8 cellular contexts compared by ENCODE assay signal in genomic region chr1:20634594-20635084, GRCh38. TPM values are rescaled to one million over a fixed set of nuclear protein-coding genes. Genes with fewer than 3 reads are reported as not detected.
DNase-seq lines count a peak whose midpoint lies in the region; ATAC-seq, FAIRE-seq and TF ChIP-seq lines count a peak whose summit lies in the region.

No MANE protein-coding gene starts in this region.

- H3K4me3 Mint-ChIP-seq in stimulated activated naive CD8-positive, alpha-beta T cell treated with anti-CD3 and anti-CD28 coated beads, Interleukin-15, Interleukin-2, amounts not matched to agents 100 ng/mL and 50 ng/mL, for 24 hours: peak overlapping the region; percentile 83

- H3K36me3 ChIP-seq in HCT116 (ENCODE audit: control insufficient read depth in 1 of 2, insufficient read depth in 2 of 2, low read length in 2 of 2) (no peaks in the 10 kb centered on the region), bronchial epithelial cell (ENCODE audit: control insufficient read depth, insufficient read depth, low read length) (peaks cover 6% of the 10 kb centered on the region), kidney epithelial cell (ENCODE audit: control insufficient read depth, insufficient read depth, low read length) (peaks cover 3% of the 10 kb centered on the region)

- peaks cover 5% of the 10 kb centered on the region for H3K36me3 Mint-ChIP-seq in stimulated activated naive CD8-positive, alpha-beta T cell treated with anti-CD3 and anti-CD28 coated beads, Interleukin-15, Interleukin-2, amounts not matched to agents 100 ng/mL and 50 ng/mL, for 24 hours (ENCODE audit: low read depth)

- FAIRE-seq in bronchial epithelial cell (lab: Jason Lieb, UNC): peak; percentile 7

- peak overlapping the region; percentile 42; the same call in 1 of the 2 replicates for H3K27ac ChIP-seq in HCT116 (ENCODE audit: low read depth, low read length)

- H3K27ac Mint-ChIP-seq in stimulated activated naive CD8-positive, alpha-beta T cell treated with anti-CD3 and anti-CD28 coated beads, Interleukin-15, Interleukin-2, amounts not matched to agents 100 ng/mL and 50 ng/mL, for 24 hours: no peak overlapping the region

- RAD21 ChIA-PET in HCT116 (lab: Charles Lee; ENCODE audit: low non-redundant PET in 1 of 2, low total read pairs in 2 of 2, uncharacterized antibody in 2 of 2, unreplicated experiment in 2 of 2): interaction anchor here (0.6 to 2.9 kb wide), 4 partner anchors 59 to 120 kb away, joined by 3 to 23 read pairs (median 12); no protein-coding TSS in a partner anchor

- no peaks in the 10 kb centered on the region for H3K27me3 ChIP-seq in HCT116 (ENCODE audit: insufficient read depth, low read length)
- H3K27me3 ChIP-seq in bronchial epithelial cell (ENCODE audit: control insufficient read depth, insufficient read depth, low read length): no peaks in the 10 kb centered on the region
- no peaks in the 10 kb centered on the region for H3K27me3 ChIP-seq in kidney epithelial cell (ENCODE audit: control insufficient read depth, insufficient read depth, low read length)

- H3K79me2 ChIP-seq in HCT116 (ENCODE audit: insufficient read depth, low read length): no peaks in the 10 kb centered on the region

- peak overlapping the region; percentile 89 for H2AFZ ChIP-seq in HCT116 (ENCODE audit: low read depth, low read length, poor library complexity, severe bottlenecking)

- TF ChIP-seq RAD21 in HCT116 (IDR thresholded peaks at IDR 0.05; ENCODE audit: low read depth): no peak

- TF ChIP-seq CTCF in AG10803 (conservative IDR thresholded peaks at IDR 0.05; ENCODE audit: low read length): no peak
- no peak for TF ChIP-seq CTCF in HCT116 (IDR thresholded peaks at IDR 0.05 in 2 of 3, conservative IDR thresholded peaks at IDR 0.05 in 1 of 3; ENCODE audit: borderline replicate concordance in 1 of 3, insufficient read depth in 1 of 3, low read depth in 2 of 3, low read length in 2 of 3)
- no peak for TF ChIP-seq CTCF in bronchial epithelial cell (IDR thresholded peaks at IDR 0.05; ENCODE audit: insufficient read depth, low read length, severe bottlenecking)
- TF ChIP-seq CTCF in kidney epithelial cell (IDR thresholded peaks at IDR 0.05; ENCODE audit: insufficient read depth, low read length, poor library complexity, severe bottlenecking): no peak

- peak overlapping the region; percentile 82 for H3K4me2 ChIP-seq in HCT116 (ENCODE audit: low read length)

- POLR2A ChIA-PET in HCT116 (lab: Charles Lee): interaction anchor here (2.0 to 2.3 kb wide), 2 partner anchors 59 to 111 kb away, joined by 5 to 10 read pairs; no protein-coding TSS in a partner anchor

- TF ChIP-seq POLR2A in HCT116 (IDR thresholded peaks at IDR 0.05; ENCODE audit: borderline replicate concordance, extremely low read depth, insufficient read depth, insufficient read length): no peak

- H3K9me3 Mint-ChIP-seq in stimulated activated naive CD8-positive, alpha-beta T cell treated with anti-CD3 and anti-CD28 coated beads, Interleukin-15, Interleukin-2, amounts not matched to agents 100 ng/mL and 50 ng/mL, for 24 hours: no peaks in the 10 kb centered on the region

- CTCF ChIA-PET in HCT116 (lab: Charles Lee): interaction anchor here (1.1 to 5.6 kb wide), 5 partner anchors 12 to 561 kb away, joined by 5 to 74 read pairs (median 10); partner anchors contain the start of gene CDA

- H3K9me2 ChIP-seq in HCT116 (ENCODE audit: insufficient read depth): no peaks in the 10 kb centered on the region

- H3K27me3 Mint-ChIP-seq in stimulated activated naive CD8-positive, alpha-beta T cell treated with anti-CD3 and anti-CD28 coated beads, Interleukin-15, Interleukin-2, amounts not matched to agents 100 ng/mL and 50 ng/mL, for 24 hours: no peaks in the 10 kb centered on the region

- H3K4me1 ChIP-seq in HCT116 (ENCODE audit: control insufficient read depth in 1 of 2, insufficient read depth in 2 of 2, low read length in 2 of 2): peaks cover 8 to 22% of the 10 kb centered on the region in 2 experiments

- H3K9ac ChIP-seq in HCT116 (ENCODE audit: low read length): peak overlapping the region; percentile 54

- H3K9me3 ChIP-seq in HCT116 (ENCODE audit: control insufficient read depth in 1 of 2, insufficient read depth in 1 of 2, low read depth in 1 of 2, low read length in 2 of 2): no peaks in the 10 kb centered on the region; a peak in 1 of 4 replicates

- no TSS peak for BruUV-seq in HCT116 (replicated peaks; lab: Mats Ljungman, UMichigan)

- H3K4me3 ChIP-seq in AG10803 (ENCODE audit: low read length) (peak overlapping the region; percentile 87), HCT116 (replicated peaks in 1 of 2; ENCODE audit: low read depth in 1 of 2, low read length in 2 of 2) (peak overlapping the region; percentile 60 to 61), bronchial epithelial cell (ENCODE audit: low read depth, low read length) (peak overlapping the region; percentile 59), kidney epithelial cell (ENCODE audit: low read depth, low read length) (peak overlapping the region; percentile 77)

- DNase-seq in AG10803 (ENCODE audit: low read depth) (peak; percentile 33), HCT116 (ENCODE audit: low read depth, low spot score) (no peak), RPMI7951 (ENCODE audit: low read depth) (peak; percentile 58), bronchial epithelial cell (ENCODE audit: low read depth) (peak; percentile 52), kidney epithelial cell (ENCODE audit: low read depth) (no peak), NCI-H446 treated with DMSO at 0.1 percent for 48 hours (lab: John Stamatoyannopoulos, UW) (no peak), DMS53 (lab: John Stamatoyannopoulos, UW) (no peak)

- H4K20me1 ChIP-seq in HCT116 (ENCODE audit: insufficient read depth): no peaks in the 10 kb centered on the region

- ATAC-seq in HCT116: peak; percentile 79

- H3K4me1 Mint-ChIP-seq in stimulated activated naive CD8-positive, alpha-beta T cell treated with anti-CD3 and anti-CD28 coated beads, Interleukin-15, Interleukin-2, amounts not matched to agents 100 ng/mL and 50 ng/mL, for 24 hours (ENCODE audit: low read depth): peaks cover 12% of the 10 kb centered on the region

- intact Hi-C loops in HCT116 (cut with micrococcal nuclease): loop anchor here (5.0 to 10.0 kb wide), 2 partner anchors 202 to 420 kb away; no protein-coding TSS in a partner anchor

TF ChIP-seq in HCT116, 20 proteins besides CTCF, POLR2A, EP300 and RAD21:
- TF ChIP-seq, protein P1, sequence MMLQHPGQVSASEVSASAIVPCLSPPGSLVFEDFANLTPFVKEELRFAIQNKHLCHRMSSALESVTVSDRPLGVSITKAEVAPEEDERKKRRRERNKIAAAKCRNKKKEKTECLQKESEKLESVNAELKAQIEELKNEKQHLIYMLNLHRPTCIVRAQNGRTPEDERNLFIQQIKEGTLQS (IDR thresholded peaks at IDR 0.05): no peak
- TF ChIP-seq CBX3 (IDR thresholded peaks at IDR 0.05; ENCODE audit: low read depth) (no peak), JUND (IDR thresholded peaks at IDR 0.05) (0 out of 2 replicates have a peak, but pooled peaks have one; percentile 7), SP1 (IDR thresholded peaks at IDR 0.05; ENCODE audit: low read depth) (peak; percentile 22; the same call in 1 of the 2 replicates), FOSL1 (IDR thresholded peaks at IDR 0.05; ENCODE audit: low read depth) (no peak)

RNA-seq across cellular contexts. Expression of gene PINK1, which starts 1.4 kb away (rescaled TPM):
- total RNA-seq in HCT116 (2021; ENCODE audit: unreplicated experiment): 29.4 TPM
- 36.5 and 44.2 TPM in 2 replicates for polyA plus RNA-seq in HCT116 (2012)
- 52.0 and 57.2 TPM in 2 replicates for total RNA-seq in RPMI7951 (2014; rRNA removed; shearing (Covaris generic))
- 61.1 and 73.0 TPM in 2 replicates for total RNA-seq in bronchial epithelial cell
- 57.4 and 57.7 TPM in 2 replicates for total RNA-seq in kidney epithelial cell

RNA-seq across cellular contexts. Expression of gene DDOST, which starts 26.5 kb away (rescaled TPM):
- total RNA-seq in HCT116 (2021; ENCODE audit: unreplicated experiment): 387 TPM
- polyA plus RNA-seq in HCT116 (2012): 439 and 445 TPM in 2 replicates
- 456 and 523 TPM in 2 replicates for total RNA-seq in RPMI7951 (2014; rRNA removed; shearing (Covaris generic))
- total RNA-seq in bronchial epithelial cell: 288 and 346 TPM in 2 replicates
- 327 and 347 TPM in 2 replicates for total RNA-seq in kidney epithelial cell

RNA-seq across cellular contexts. Expression of gene CDA, which starts 45.7 kb away (rescaled TPM):
- total RNA-seq in HCT116 (2021; ENCODE audit: unreplicated experiment) (28.6 TPM), bronchial epithelial cell (0.79 and 1.4 TPM in 2 replicates), kidney epithelial cell (2.7 and 3.1 TPM in 2 replicates)
- polyA plus RNA-seq in HCT116 (2012): 65.7 and 68.1 TPM in 2 replicates
- 23.9 and 24.9 TPM in 2 replicates for total RNA-seq in RPMI7951 (2014; rRNA removed; shearing (Covaris generic))

Comparison
In these comparisons a context has a peak if more than half of its experiments do, and no peak if none do; other contexts are left out.
1. DNase-seq: peak in AG10803 (single experiment), RPMI7951 (single experiment) and bronchial epithelial cell (single experiment); none in HCT116 (single experiment), kidney epithelial cell (single experiment), NCI-H446 treated with DMSO at 0.1 percent for 48 hours (single experiment) and DMS53 (single experiment).
2. Peak in every context shown above with its lines, with median percentiles within 50 percentile points of each other: H3K4me3 ChIP-seq.